In genomic region chr20:47319517-47320252, GRCh38 we compare ENCODE assay signal across 8 cellular contexts. TPM values are rescaled to one million over a fixed set of nuclear protein-coding genes. Genes with fewer than 3 reads are reported as not detected.
DNase-seq lines count a peak whose midpoint lies in the region; ATAC-seq and TF ChIP-seq lines count a peak whose summit lies in the region.

No MANE protein-coding gene starts in this region.

- TF ChIP-seq CTCF in fibroblast of the aortic adventitia (IDR thresholded peaks at IDR 0.05; ENCODE audit: insufficient read depth, low read length): no peak
- no peak for TF ChIP-seq CTCF in neural crest cell (conservative IDR thresholded peaks at IDR 0.05)

- ATAC-seq in stimulated activated naive CD8-positive, alpha-beta T cell treated with anti-CD3 and anti-CD28 coated beads, Interleukin-15, Interleukin-2, amounts not matched to agents 100 U/mL and 50 U/mL, for 24 hours: no peak
- ATAC-seq in GM21529 (IDR thresholded peaks at IDR 0.05; ENCODE audit: unreplicated experiment) (no peak), GM21723 (IDR thresholded peaks at IDR 0.05; ENCODE audit: unreplicated experiment) (no peak)

- CTCF ChIA-PET in activated CD4-positive, alpha-beta memory T cell treated with anti-CD3 and anti-CD28 coated beads for 36 hours (lab: Charles Lee): no interaction called here

- no peak for DNase-seq in stimulated activated naive CD8-positive, alpha-beta T cell treated with anti-CD3 and anti-CD28 coated beads, Interleukin-15, Interleukin-2, amounts not matched to agents 100 U/mL and 50 U/mL, for 24 hours
- DNase-seq in activated CD4-positive, alpha-beta memory T cell treated with anti-CD3 and anti-CD28 coated beads for 36 hours: no peak
- DNase-seq in fibroblast of the aortic adventitia (ENCODE audit: low read depth) (peak; percentile 86), neural crest cell (ENCODE audit: low read depth, low spot score) (no peak), HuH-7 (ENCODE audit: low spot score) (no peak)

- H3K27ac Mint-ChIP-seq in stimulated activated naive CD8-positive, alpha-beta T cell treated with anti-CD3 and anti-CD28 coated beads, Interleukin-15, Interleukin-2, amounts not matched to agents 100 ng/mL and 50 ng/mL, for 24 hours: peak overlapping the region; percentile 95
- H3K27ac Mint-ChIP-seq in activated CD4-positive, alpha-beta memory T cell treated with anti-CD3 and anti-CD28 coated beads for 36 hours: peak overlapping the region; percentile 82
- peak overlapping the region; percentile 97 for H3K27ac Mint-ChIP-seq in neural crest cell (ENCODE audit: unreplicated experiment)

- POLR2A ChIA-PET in activated CD4-positive, alpha-beta memory T cell treated with anti-CD3 and anti-CD28 coated beads for 36 hours (lab: Charles Lee): interaction anchor here (1.1 kb wide), 1 partner anchor 37 kb away, joined by 3 read pairs; the partner anchor contains the start of gene ZMYND8

- peaks cover 15% of the 10 kb centered on the region for H3K36me3 Mint-ChIP-seq in stimulated activated naive CD8-positive, alpha-beta T cell treated with anti-CD3 and anti-CD28 coated beads, Interleukin-15, Interleukin-2, amounts not matched to agents 100 ng/mL and 50 ng/mL, for 24 hours (ENCODE audit: low read depth)
- H3K36me3 Mint-ChIP-seq in activated CD4-positive, alpha-beta memory T cell treated with anti-CD3 and anti-CD28 coated beads for 36 hours: peaks cover 2% of the 10 kb centered on the region
- H3K36me3 Mint-ChIP-seq in neural crest cell (ENCODE audit: low read depth): no peaks in the 10 kb centered on the region

- H3K4me3 Mint-ChIP-seq in stimulated activated naive CD8-positive, alpha-beta T cell treated with anti-CD3 and anti-CD28 coated beads, Interleukin-15, Interleukin-2, amounts not matched to agents 100 ng/mL and 50 ng/mL, for 24 hours: peak overlapping the region; percentile 54
- no peak overlapping the region for H3K4me3 Mint-ChIP-seq in activated CD4-positive, alpha-beta memory T cell treated with anti-CD3 and anti-CD28 coated beads for 36 hours
- H3K4me3 Mint-ChIP-seq in neural crest cell: peak overlapping the region; percentile 79

- peaks cover 74% of the 10 kb centered on the region for H3K4me1 Mint-ChIP-seq in stimulated activated naive CD8-positive, alpha-beta T cell treated with anti-CD3 and anti-CD28 coated beads, Interleukin-15, Interleukin-2, amounts not matched to agents 100 ng/mL and 50 ng/mL, for 24 hours (ENCODE audit: low read depth)
- H3K4me1 Mint-ChIP-seq in activated CD4-positive, alpha-beta memory T cell treated with anti-CD3 and anti-CD28 coated beads for 36 hours (ENCODE audit: low read depth): peaks cover 61% of the 10 kb centered on the region
- peaks cover 77% of the 10 kb centered on the region for H3K4me1 Mint-ChIP-seq in neural crest cell

- H3K4me3 ChIP-seq in fibroblast of the aortic adventitia (ENCODE audit: low read depth, low read length): peak overlapping the region; percentile 25

- no peaks in the 10 kb centered on the region for H3K9me3 Mint-ChIP-seq in stimulated activated naive CD8-positive, alpha-beta T cell treated with anti-CD3 and anti-CD28 coated beads, Interleukin-15, Interleukin-2, amounts not matched to agents 100 ng/mL and 50 ng/mL, for 24 hours
- no peaks in the 10 kb centered on the region for H3K9me3 Mint-ChIP-seq in activated CD4-positive, alpha-beta memory T cell treated with anti-CD3 and anti-CD28 coated beads for 36 hours
- no peaks in the 10 kb centered on the region for H3K9me3 Mint-ChIP-seq in neural crest cell

- intact Hi-C loops in activated CD4-positive, alpha-beta memory T cell treated with anti-CD3 and anti-CD28 coated beads for 36 hours (cut with micrococcal nuclease): no loop called here

- H3K27me3 Mint-ChIP-seq in stimulated activated naive CD8-positive, alpha-beta T cell treated with anti-CD3 and anti-CD28 coated beads, Interleukin-15, Interleukin-2, amounts not matched to agents 100 ng/mL and 50 ng/mL, for 24 hours: no peaks in the 10 kb centered on the region
- H3K27me3 Mint-ChIP-seq in activated CD4-positive, alpha-beta memory T cell treated with anti-CD3 and anti-CD28 coated beads for 36 hours: no peaks in the 10 kb centered on the region
- H3K27me3 Mint-ChIP-seq in neural crest cell (ENCODE audit: low read depth): no peaks in the 10 kb centered on the region

RNA-seq across cellular contexts. Expression of gene ZMYND8, which starts 36.8 kb away (rescaled TPM):
- total RNA-seq in activated CD4-positive, alpha-beta memory T cell treated with anti-CD3 and anti-CD28 coated beads for 36 hours: 10 to 100 TPM; 28.1 to 29.6 TPM
- total RNA-seq in fibroblast of the aortic adventitia (ENCODE audit: low replicate concordance) (14.2 and 24.0 TPM in 2 replicates), neural crest cell (86.0 and 92.1 TPM in 2 replicates)
